ENCODE assay signal across 1 cellular context in the genomic region with DNA sequence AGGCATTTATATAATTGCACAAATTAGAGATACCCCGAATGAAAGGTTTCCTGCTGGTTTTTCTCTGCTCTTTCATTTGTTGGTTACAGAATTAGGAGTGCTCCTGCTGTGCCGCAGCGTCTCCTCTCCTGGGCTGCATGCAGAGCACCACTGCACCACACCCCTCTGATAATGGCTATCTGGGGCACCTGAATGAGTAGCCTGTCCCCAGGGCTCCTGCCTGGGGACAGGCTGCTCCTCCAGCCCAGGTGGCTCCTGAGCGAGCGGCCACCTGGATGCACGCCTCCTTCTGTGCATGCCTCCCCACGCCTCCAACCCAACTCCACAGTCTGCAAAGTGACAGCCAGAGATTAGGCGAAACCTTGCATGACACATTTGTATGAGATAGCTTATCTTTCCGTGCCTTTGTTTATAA.
TF ChIP-seq lines count a peak whose summit lies in the region.

No MANE protein-coding gene starts in this region.

TF ChIP-seq in SK-N-SH treated with all-trans-retinoic acid at 6 μM for 48 hours, 23 proteins besides CTCF, POLR2A, EP300 and RAD21 (continued from another document):
- TF ChIP-seq, protein P1, sequence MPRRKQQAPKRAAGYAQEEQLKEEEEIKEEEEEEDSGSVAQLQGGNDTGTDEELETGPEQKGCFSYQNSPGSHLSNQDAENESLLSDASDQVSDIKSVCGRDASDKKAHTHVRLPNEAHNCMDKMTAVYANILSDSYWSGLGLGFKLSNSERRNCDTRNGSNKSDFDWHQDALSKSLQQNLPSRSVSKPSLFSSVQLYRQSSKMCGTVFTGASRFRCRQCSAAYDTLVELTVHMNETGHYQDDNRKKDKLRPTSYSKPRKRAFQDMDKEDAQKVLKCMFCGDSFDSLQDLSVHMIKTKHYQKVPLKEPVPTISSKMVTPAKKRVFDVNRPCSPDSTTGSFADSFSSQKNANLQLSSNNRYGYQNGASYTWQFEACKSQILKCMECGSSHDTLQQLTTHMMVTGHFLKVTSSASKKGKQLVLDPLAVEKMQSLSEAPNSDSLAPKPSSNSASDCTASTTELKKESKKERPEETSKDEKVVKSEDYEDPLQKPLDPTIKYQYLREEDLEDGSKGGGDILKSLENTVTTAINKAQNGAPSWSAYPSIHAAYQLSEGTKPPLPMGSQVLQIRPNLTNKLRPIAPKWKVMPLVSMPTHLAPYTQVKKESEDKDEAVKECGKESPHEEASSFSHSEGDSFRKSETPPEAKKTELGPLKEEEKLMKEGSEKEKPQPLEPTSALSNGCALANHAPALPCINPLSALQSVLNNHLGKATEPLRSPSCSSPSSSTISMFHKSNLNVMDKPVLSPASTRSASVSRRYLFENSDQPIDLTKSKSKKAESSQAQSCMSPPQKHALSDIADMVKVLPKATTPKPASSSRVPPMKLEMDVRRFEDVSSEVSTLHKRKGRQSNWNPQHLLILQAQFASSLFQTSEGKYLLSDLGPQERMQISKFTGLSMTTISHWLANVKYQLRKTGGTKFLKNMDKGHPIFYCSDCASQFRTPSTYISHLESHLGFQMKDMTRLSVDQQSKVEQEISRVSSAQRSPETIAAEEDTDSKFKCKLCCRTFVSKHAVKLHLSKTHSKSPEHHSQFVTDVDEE (CRISPR knock-in tag; IDR thresholded peaks at IDR 0.05), result no peak
- TF ChIP-seq, protein P2, sequence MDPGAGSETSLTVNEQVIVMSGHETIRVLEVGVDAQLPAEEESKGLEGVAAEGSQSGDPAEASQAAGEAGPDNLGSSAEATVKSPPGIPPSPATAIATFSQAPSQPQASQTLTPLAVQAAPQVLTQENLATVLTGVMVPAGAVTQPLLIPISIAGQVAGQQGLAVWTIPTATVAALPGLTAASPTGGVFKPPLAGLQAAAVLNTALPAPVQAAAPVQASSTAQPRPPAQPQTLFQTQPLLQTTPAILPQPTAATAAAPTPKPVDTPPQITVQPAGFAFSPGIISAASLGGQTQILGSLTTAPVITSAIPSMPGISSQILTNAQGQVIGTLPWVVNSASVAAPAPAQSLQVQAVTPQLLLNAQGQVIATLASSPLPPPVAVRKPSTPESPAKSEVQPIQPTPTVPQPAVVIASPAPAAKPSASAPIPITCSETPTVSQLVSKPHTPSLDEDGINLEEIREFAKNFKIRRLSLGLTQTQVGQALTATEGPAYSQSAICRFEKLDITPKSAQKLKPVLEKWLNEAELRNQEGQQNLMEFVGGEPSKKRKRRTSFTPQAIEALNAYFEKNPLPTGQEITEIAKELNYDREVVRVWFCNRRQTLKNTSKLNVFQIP (CRISPR knock-in tag; IDR thresholded peaks at IDR 0.05; ENCODE audit: borderline replicate concordance, low read depth), result no peak
- TF ChIP-seq ZNF8 (CRISPR knock-in tag; IDR thresholded peaks at IDR 0.05), result no peak
- TF ChIP-seq GLIS3 (CRISPR knock-in tag; IDR thresholded peaks at IDR 0.05), result no peak
- TF ChIP-seq, protein P3, sequence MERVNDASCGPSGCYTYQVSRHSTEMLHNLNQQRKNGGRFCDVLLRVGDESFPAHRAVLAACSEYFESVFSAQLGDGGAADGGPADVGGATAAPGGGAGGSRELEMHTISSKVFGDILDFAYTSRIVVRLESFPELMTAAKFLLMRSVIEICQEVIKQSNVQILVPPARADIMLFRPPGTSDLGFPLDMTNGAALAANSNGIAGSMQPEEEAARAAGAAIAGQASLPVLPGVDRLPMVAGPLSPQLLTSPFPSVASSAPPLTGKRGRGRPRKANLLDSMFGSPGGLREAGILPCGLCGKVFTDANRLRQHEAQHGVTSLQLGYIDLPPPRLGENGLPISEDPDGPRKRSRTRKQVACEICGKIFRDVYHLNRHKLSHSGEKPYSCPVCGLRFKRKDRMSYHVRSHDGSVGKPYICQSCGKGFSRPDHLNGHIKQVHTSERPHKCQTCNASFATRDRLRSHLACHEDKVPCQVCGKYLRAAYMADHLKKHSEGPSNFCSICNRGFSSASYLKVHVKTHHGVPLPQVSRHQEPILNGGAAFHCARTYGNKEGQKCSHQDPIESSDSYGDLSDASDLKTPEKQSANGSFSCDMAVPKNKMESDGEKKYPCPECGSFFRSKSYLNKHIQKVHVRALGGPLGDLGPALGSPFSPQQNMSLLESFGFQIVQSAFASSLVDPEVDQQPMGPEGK (CRISPR knock-in tag; IDR thresholded peaks at IDR 0.05; ENCODE audit: borderline replicate concordance), result no peak
- no peak for TF ChIP-seq ZFP30 (CRISPR knock-in tag; IDR thresholded peaks at IDR 0.05)
